10 cellular contexts compared by ENCODE assay signal in genomic region chr20:46056970-46057855, GRCh38. TPM values are rescaled to one million over a fixed set of nuclear protein-coding genes. Genes with fewer than 3 reads are reported as not detected.
DNase-seq lines count a peak whose midpoint lies in the region; ATAC-seq, FAIRE-seq and TF ChIP-seq lines count a peak whose summit lies in the region.
"Had no signal": no experiment of that assay in that cellular context is flagged by ENCODE, and none has a peak within 500 bp of the region (broad histone marks: within the 10 kb centered on the region; RNA-seq: fewer than 3 reads in every experiment).

No MANE protein-coding gene starts in this region.

- no peaks in the 10 kb centered on the region; the same call in 1 of the 2 replicates for H4K20me1 ChIP-seq in GM12878 (ENCODE audit: control insufficient read depth, insufficient read depth)

- no peak overlapping the region for H3K9ac ChIP-seq in GM12878 (ENCODE audit: control insufficient read depth, insufficient read depth, low read length)

- no peak for ATAC-seq in GM12878
- no peak for ATAC-seq in GM19035 (IDR thresholded peaks at IDR 0.05; ENCODE audit: unreplicated experiment)

- H3K27me3 ChIP-seq in cardiac muscle cell (peaks cover 72% of the 10 kb centered on the region), GM12878 (replicated peaks in 1 of 2; ENCODE audit: control insufficient read depth in 2 of 2, insufficient read depth in 2 of 2, low read length in 1 of 2) (no peaks in the 10 kb centered on the region)

- H3K4me3 ChIP-seq in cardiac muscle cell (no peak overlapping the region), GM12878 (no peak overlapping the region)

- POLR2A ChIA-PET in GM12878 (lab: Charles Lee): interaction anchor here (0.6 kb wide), 1 partner anchor 169 kb away, joined by 4 read pairs; no protein-coding TSS in a partner anchor

- SMC1A ChIA-PET in GM12878 (lab: Charles Lee; ENCODE audit: uncharacterized antibody, unreplicated experiment): no interaction called here

- DNase-seq in cardiac muscle cell (ENCODE audit: low read depth in 1 of 2, low spot score in 1 of 2) (peak; percentile 64 to 86), cardiac septum (ENCODE audit: low spot score) (no peak), GM12878 (ENCODE audit: low read depth, low spot score) (no peak), iris pigment epithelial cell (ENCODE audit: low read depth) (peak; percentile 41), urothelium cell line (ENCODE audit: low spot score) (peak; percentile 68), DMS79 (lab: John Stamatoyannopoulos, UW) (no peak)
- no peak for DNase-seq in stimulated activated naive CD4-positive, alpha-beta T cell treated with Interleukin-2 at 50 U/mL for 16 hours (lab: John Stamatoyannopoulos, UW)
- DNase-seq: CD4-positive, CD25-positive, alpha-beta regulatory T cell had no signal

- no peaks in the 10 kb centered on the region for H3K79me2 ChIP-seq in GM12878 (ENCODE audit: control insufficient read depth, insufficient read depth, low read length)

- H2AFZ ChIP-seq in GM12878 (ENCODE audit: control insufficient read depth, low read depth, low read length): no peak overlapping the region

- FAIRE-seq in GM12878 (lab: Jason Lieb, UNC): no peak
- FAIRE-seq in urothelium cell line (lab: Jason Lieb, UNC): no peak

- WGBS in GM12878 (ENCODE audit: insufficient coverage, insufficient replicate concordance, low lambda C conversion rate, missing lambda C conversion rate): 57% methylated on average over 58 of the region's 65 CpGs

- CTCF ChIA-PET in GM12878 (lab: Yijun Ruan, JAX): interaction anchor here (0.6 to 0.7 kb wide), 2 partner anchors 42 to 258 kb away, joined by 3 read pairs; no protein-coding TSS in a partner anchor

- TF ChIP-seq CTCF in cardiac muscle cell (IDR thresholded peaks at IDR 0.05; ENCODE audit: low read depth, low read length) (no peak), GM12878 (IDR thresholded peaks at IDR 0.05 in 2 of 3, conservative IDR thresholded peaks at IDR 0.05 in 1 of 3; ENCODE audit: control insufficient read depth in 2 of 3, extremely low read depth in 1 of 3, insufficient read depth in 1 of 3, low read depth in 3 of 3, low read length in 3 of 3) (no peak)

- H3K4me2 ChIP-seq in GM12878 (ENCODE audit: control insufficient read depth, insufficient read depth): no peak overlapping the region

- no peak overlapping the region for H3K27ac ChIP-seq in cardiac muscle cell
- no peak overlapping the region for H3K27ac ChIP-seq in GM12878 (ENCODE audit: control insufficient read depth, insufficient read depth)
- H3K27ac ChIP-seq: VCaP had no signal

- in situ Hi-C loops in GM12878 (cut with MboI): no loop called here

- no TSS peak for BruUV-seq in GM12878 (replicated peaks; lab: Mats Ljungman, UMichigan)

- RAD21 ChIA-PET in GM12878 (lab: Charles Lee; ENCODE audit: unreplicated experiment): no interaction called here

- peaks cover 14% of the 10 kb centered on the region for H3K36me3 ChIP-seq in cardiac muscle cell
- peaks cover 2 to 13% of the 10 kb centered on the region in 2 experiments for H3K36me3 ChIP-seq in GM12878 (ENCODE audit: control insufficient read depth in 2 of 2, insufficient read depth in 2 of 2, low read length in 1 of 2)

- intact Hi-C loops in cardiac septum (cut with DNase I) (no loop called here), GM12878 (cut with micrococcal nuclease; ENCODE audit: unreplicated experiment) (no loop called here)

- H3K9me3 ChIP-seq in cardiac muscle cell (ENCODE audit: low read depth): no peaks in the 10 kb centered on the region
- H3K9me3 ChIP-seq in GM12878 (replicated peaks; ENCODE audit: control insufficient read depth, insufficient read depth, low read length): no peaks in the 10 kb centered on the region; the same call in 2 of the 3 replicates

- H3K4me1 ChIP-seq in cardiac muscle cell (ENCODE audit: low read depth) (no peaks in the 10 kb centered on the region), GM12878 (ENCODE audit: control insufficient read depth, insufficient read depth, low read length) (peaks cover 13% of the 10 kb centered on the region; the same call in 1 of the 2 replicates)

- TF ChIP-seq POLR2A in GM12878 (IDR thresholded peaks at IDR 0.05; ENCODE audit: low read depth, low read length): no peak

- TF ChIP-seq RAD21 in GM12878 (IDR thresholded peaks at IDR 0.05; ENCODE audit: insufficient read depth, low read depth, low read length): no peak

- TF ChIP-seq EP300 in GM12878 (IDR thresholded peaks at IDR 0.05; ENCODE audit: borderline replicate concordance in 1 of 2, control insufficient read depth in 1 of 2, low read depth in 2 of 2, low read length in 2 of 2): no peak

TF ChIP-seq in GM12878, 131 proteins besides CTCF, POLR2A, EP300 and RAD21 (continues in another document):
- no peak for TF ChIP-seq ATF7 (IDR thresholded peaks at IDR 0.05; ENCODE audit: low read depth)
- TF ChIP-seq ZZZ3 (IDR thresholded peaks at IDR 0.05; ENCODE audit: control insufficient read depth, insufficient read length, low read depth): no peak

RNA-seq across cellular contexts. Expression of gene SLC12A5, which starts 28.2 kb away (rescaled TPM):
- total RNA-seq in cardiac muscle cell (7.6 and 8.3 TPM in 2 replicates), cardiac septum (0.73 TPM), GM12878 (2014; rRNA removed) (0.05 and 0.34 TPM in 2 replicates), GM12878 (2014; rRNA removed; fragmentation: Illumina TruSeq; extraction: Trizol) (0.72 TPM in 1 of 2 replicates, not detected in the other), GM12878 (2021) (2.7 and 3.1 TPM in 2 replicates)
- polyA plus RNA-seq in cardiac muscle cell (17.1 and 27.9 TPM in 2 replicates), GM12878 (2011; rRNA removed) (1.0 and 1.7 TPM in 2 replicates), GM12878 (2014; fragmentation: Illumina TruSeq; extraction: Trizol) (1.9 TPM in 1 of 2 replicates, not detected in the other), GM12878 (2014; fragmentation: Nextera tagmentation; extraction: Ambion mirVana) (under 1 TPM; 0.26 to 0.37 TPM), GM12878 (2014; rRNA removed) (1.3 and 1.6 TPM in 2 replicates), GM12878 (2016; fragmentation: Nextera tagmentation; extraction: Ambion mirVana) (1 to 10 TPM; 1.0 to 1.7 TPM)
- total RNA-seq in GM12878 (2013; cell fraction: nucleolus; rRNA removed): 0.23 TPM in 1 of 2 replicates, not detected in the other
- polyA plus RNA-seq in GM12878 (2011; ENCODE audit: low read depth): not detected
- polyA plus RNA-seq in GM12878 (2011; cell fraction: cytosol; rRNA removed): 2.2 and 6.3 TPM in 2 replicates
- polyA plus RNA-seq in GM12878 (2011; cell fraction: nucleus; rRNA removed): 1.1 and 2.2 TPM in 2 replicates
- 2.6 and 3.2 TPM in 2 replicates for polyA plus RNA-seq in GM12878 (2012)
- polyA minus RNA-seq in GM12878 (2011; rRNA and poly(A)+ RNA removed): 2.4 TPM in 1 of 2 replicates, not detected in the other
- polyA minus RNA-seq in GM12878 (2011; cell fraction: cytosol; rRNA and poly(A)+ RNA removed): not detected in 2 replicates
- 0.12 and 0.38 TPM in 2 replicates for polyA minus RNA-seq in GM12878 (2011; cell fraction: nucleus; rRNA and poly(A)+ RNA removed)
- total RNA-seq: CD4-positive, CD25-positive, alpha-beta regulatory T cell had no signal
- polyA plus RNA-seq: CD4-positive, CD25-positive, alpha-beta regulatory T cell had no signal

RNA-seq across cellular contexts. Expression of gene NCOA5, which starts 32.5 kb away (rescaled TPM):
- 14.3 and 23.4 TPM in 2 replicates for total RNA-seq in cardiac muscle cell
- polyA plus RNA-seq in cardiac muscle cell: 17.5 and 20.4 TPM in 2 replicates
- 12.3 TPM for total RNA-seq in cardiac septum
- total RNA-seq in GM12878 (2013; cell fraction: nucleolus; rRNA removed): 11.1 and 13.8 TPM in 2 replicates
- total RNA-seq in GM12878 (2014; rRNA removed): 28.9 and 31.8 TPM in 2 replicates
- 20.8 and 22.5 TPM in 2 replicates for total RNA-seq in GM12878 (2014; rRNA removed; fragmentation: Illumina TruSeq; extraction: Trizol)
- 30.3 and 35.0 TPM in 2 replicates for total RNA-seq in GM12878 (2021)
- 11.7 TPM for polyA plus RNA-seq in GM12878 (2011; ENCODE audit: low read depth)
- polyA plus RNA-seq in GM12878 (2011; rRNA removed): 21.6 and 29.6 TPM in 2 replicates
- 22.4 and 24.3 TPM in 2 replicates for polyA plus RNA-seq in GM12878 (2011; cell fraction: cytosol; rRNA removed)
- 35.0 and 45.1 TPM in 2 replicates for polyA plus RNA-seq in GM12878 (2011; cell fraction: nucleus; rRNA removed)
- polyA plus RNA-seq in GM12878 (2012): 13.8 and 18.1 TPM in 2 replicates
- polyA plus RNA-seq in GM12878 (2014; fragmentation: Illumina TruSeq; extraction: Trizol): 38.1 and 39.0 TPM in 2 replicates
- polyA plus RNA-seq in GM12878 (2014; fragmentation: Nextera tagmentation; extraction: Ambion mirVana): 1 to 10 TPM; 7.7 to 8.8 TPM
- 29.8 and 30.2 TPM in 2 replicates for polyA plus RNA-seq in GM12878 (2014; rRNA removed)
- 10 to 100 TPM; 30.5 to 35.3 TPM for polyA plus RNA-seq in GM12878 (2016; fragmentation: Nextera tagmentation; extraction: Ambion mirVana)
- 20.5 and 20.7 TPM in 2 replicates for polyA minus RNA-seq in GM12878 (2011; rRNA and poly(A)+ RNA removed)
- polyA minus RNA-seq in GM12878 (2011; cell fraction: cytosol; rRNA and poly(A)+ RNA removed): 10.7 and 11.1 TPM in 2 replicates
- polyA minus RNA-seq in GM12878 (2011; cell fraction: nucleus; rRNA and poly(A)+ RNA removed): 7.6 and 13.9 TPM in 2 replicates

RNA-seq across cellular contexts. Expression of gene MMP9, which starts 48.5 kb away (rescaled TPM):
- 0.21 TPM in 1 of 2 replicates, not detected in the other for total RNA-seq in cardiac muscle cell
- 0.15 and 0.20 TPM in 2 replicates for polyA plus RNA-seq in cardiac muscle cell
- 2.4 TPM for total RNA-seq in cardiac septum
- total RNA-seq in GM12878 (2013; cell fraction: nucleolus; rRNA removed): 0.15 TPM in 1 of 2 replicates, not detected in the other
- total RNA-seq in GM12878 (2014; rRNA removed): 0.06 and 0.49 TPM in 2 replicates
- 0.09 TPM in 1 of 2 replicates, not detected in the other for total RNA-seq in GM12878 (2014; rRNA removed; fragmentation: Illumina TruSeq; extraction: Trizol)
- total RNA-seq in GM12878 (2021): 0.23 and 0.48 TPM in 2 replicates
- not detected for polyA plus RNA-seq in GM12878 (2011; ENCODE audit: low read depth)
- polyA plus RNA-seq in GM12878 (2011; rRNA removed): 0.20 and 0.34 TPM in 2 replicates
- polyA plus RNA-seq in GM12878 (2011; cell fraction: cytosol; rRNA removed): 0.64 and 0.75 TPM in 2 replicates
- polyA plus RNA-seq in GM12878 (2011; cell fraction: nucleus; rRNA removed): 1.8 TPM in 2 replicates
- 0.28 TPM in 2 replicates for polyA plus RNA-seq in GM12878 (2012)
- 0.10 TPM in 1 of 2 replicates, not detected in the other for polyA plus RNA-seq in GM12878 (2014; fragmentation: Illumina TruSeq; extraction: Trizol)
- polyA plus RNA-seq in GM12878 (2014; fragmentation: Nextera tagmentation; extraction: Ambion mirVana): under 1 TPM in 1 of 2 experiments, not detected in 1; 0.04 TPM
- polyA plus RNA-seq in GM12878 (2014; rRNA removed): 0.09 and 0.18 TPM in 2 replicates
- under 1 TPM; 0.09 to 0.20 TPM for polyA plus RNA-seq in GM12878 (2016; fragmentation: Nextera tagmentation; extraction: Ambion mirVana)
- polyA minus RNA-seq in GM12878 (2011; rRNA and poly(A)+ RNA removed): 0.15 and 0.31 TPM in 2 replicates
- 0.94 and 1.0 TPM in 2 replicates for polyA minus RNA-seq in GM12878 (2011; cell fraction: cytosol; rRNA and poly(A)+ RNA removed)
- 0.36 TPM in 1 of 2 replicates, not detected in the other for polyA minus RNA-seq in GM12878 (2011; cell fraction: nucleus; rRNA and poly(A)+ RNA removed)
- polyA plus RNA-seq: CD4-positive, CD25-positive, alpha-beta regulatory T cell had no signal

Comparison
In these comparisons a context has a peak if more than half of its experiments do, and no peak if none do; other contexts are left out.
1. DNase-seq: peak in cardiac muscle cell (2 of 2), iris pigment epithelial cell (single experiment) and urothelium cell line (single experiment); none in cardiac septum (single experiment), GM12878 (single experiment), DMS79 (single experiment) and stimulated activated naive CD4-positive, alpha-beta T cell treated with Interleukin-2 at 50 U/mL for 16 hours (single experiment).